In the genomic region with DNA sequence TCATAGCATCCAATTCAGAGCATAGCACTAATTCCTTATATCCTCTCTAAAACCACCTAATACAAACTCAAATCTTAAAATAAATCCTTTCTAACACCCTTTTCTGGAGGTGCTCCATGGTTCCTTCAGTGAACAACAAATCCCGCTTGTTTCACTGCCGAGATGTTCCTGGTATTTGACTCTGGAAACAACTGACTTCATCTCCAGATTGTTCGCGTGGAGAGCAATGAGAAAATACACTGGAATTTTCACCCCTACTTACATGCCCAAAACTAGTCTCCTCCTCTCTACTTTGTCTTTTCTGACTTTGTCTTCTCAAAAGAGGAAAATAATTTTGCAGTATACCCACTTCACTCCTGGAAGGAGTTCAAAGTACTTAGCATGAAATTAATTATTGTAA, we compare ENCODE assay signal across 13 cellular contexts.
DNase-seq lines count a peak whose midpoint lies in the region; ATAC-seq and TF ChIP-seq lines count a peak whose summit lies in the region.
"Had no signal": no experiment of that assay in that cellular context is flagged by ENCODE, and none has a peak within 500 bp of the region (broad histone marks: within the 10 kb centered on the region; RNA-seq: fewer than 3 reads in every experiment).

No MANE protein-coding gene starts in this region.

- H3K4me3 Mint-ChIP-seq in GM23338 = no peak overlapping the region

- no peaks in the 10 kb centered on the region for H3K36me3 Mint-ChIP-seq in GM23338 (ENCODE audit: low read depth)

- peak overlapping the region; percentile 97 for H3K27ac ChIP-seq in GM23338 (ENCODE audit: low read depth)
- no peak overlapping the region for H3K27ac ChIP-seq in RWPE1
- H3K27ac ChIP-seq: parathyroid adenoma had no signal

- H3K9ac ChIP-seq in iPS-15b (ENCODE audit: low read depth, low read length) (peak overlapping the region; percentile 10), skeletal muscle satellite cell (ENCODE audit: low read depth, low read length) (peak overlapping the region; percentile 45)
- H3K9ac ChIP-seq: BLaER1 treated with 17β-estradiol and CSF1 and Interleukin-3, amounts not matched to agents 10 nM and 100 nM; parathyroid adenoma had no signal

- DNase-seq in GM23338 (ENCODE audit: low spot score) = no peak
- DNase-seq in astrocyte of the hippocampus (ENCODE audit: low read depth, low spot score) = peak; percentile 42
- no peak for DNase-seq in stimulated activated naive CD8-positive, alpha-beta T cell treated with anti-CD3 and anti-CD28 coated beads, Interleukin-15, Interleukin-2, amounts not matched to agents 100 U/mL and 50 U/mL, for 24 hours
- DNase-seq in SHP77 treated with DMSO at 0.1 percent for 48 hours (lab: John Stamatoyannopoulos, UW) = no peak
- DNase-seq in RWPE1 (ENCODE audit: low spot score) = no peak
- DNase-seq: left ventricle myocardium superior had no signal

- H3K4me3 ChIP-seq in GM23338 (no peak overlapping the region), iPS-15b (ENCODE audit: low read depth, low read length) (no peak overlapping the region), skeletal muscle satellite cell (ENCODE audit: low read length) (no peak overlapping the region)
- H3K4me3 ChIP-seq: BLaER1 treated with 17β-estradiol and CSF1 and Interleukin-3, amounts not matched to agents 10 nM and 100 nM; Peyer's patch; testis had no signal

- H3K9me3 Mint-ChIP-seq in GM23338 = peaks cover 2% of the 10 kb centered on the region; the same call in 1 of the 3 replicates

- POLR2A ChIA-PET in RWPE1 (lab: Yijun Ruan, JAX; ENCODE audit: low non-redundant PET) = no interaction called here

- no peaks in the 10 kb centered on the region for H4K20me1 ChIP-seq in GM23338 (replicated peaks; ENCODE audit: insufficient read depth)
- H4K20me1 ChIP-seq: BLaER1 treated with 17β-estradiol and CSF1 and Interleukin-3, amounts not matched to agents 10 nM and 100 nM had no signal

- H3K4me2 ChIP-seq in GM23338 = no peak overlapping the region
- peak overlapping the region; percentile 43 for H3K4me2 ChIP-seq in skeletal muscle satellite cell (ENCODE audit: low read length)
- H3K4me2 ChIP-seq: BLaER1 treated with 17β-estradiol and CSF1 and Interleukin-3, amounts not matched to agents 10 nM and 100 nM had no signal

- H3K9me2 ChIP-seq in GM23338 (ENCODE audit: insufficient read depth) = no peaks in the 10 kb centered on the region

- H3K4me1 ChIP-seq in GM23338 (ENCODE audit: insufficient read depth) (peaks cover 14% of the 10 kb centered on the region), iPS-15b (ENCODE audit: control insufficient read depth, insufficient read depth, low read length) (peaks cover 32% of the 10 kb centered on the region), skeletal muscle satellite cell (ENCODE audit: control insufficient read depth, insufficient read depth, low read length) (peaks cover 5% of the 10 kb centered on the region)
- H3K4me1 ChIP-seq: BLaER1 treated with 17β-estradiol and CSF1 and Interleukin-3, amounts not matched to agents 10 nM and 100 nM; parathyroid adenoma; Peyer's patch; testis had no signal

- no peak for ATAC-seq in GM23338
- no peak for ATAC-seq in HG02981 (IDR thresholded peaks at IDR 0.05; ENCODE audit: unreplicated experiment)
- ATAC-seq in stimulated activated naive CD8-positive, alpha-beta T cell treated with anti-CD3 and anti-CD28 coated beads, Interleukin-15, Interleukin-2, amounts not matched to agents 100 U/mL and 50 U/mL, for 24 hours = no peak

- H3K27me3 Mint-ChIP-seq in GM23338 (ENCODE audit: insufficient read depth, low read depth, poor library complexity) = peaks cover 2% of the 10 kb centered on the region

- no peaks in the 10 kb centered on the region for H3K9me3 ChIP-seq in iPS-15b (ENCODE audit: control insufficient read depth, insufficient read depth, low read length)
- no peaks in the 10 kb centered on the region for H3K9me3 ChIP-seq in skeletal muscle satellite cell (replicated peaks; ENCODE audit: low read length)
- H3K9me3 ChIP-seq: BLaER1 treated with 17β-estradiol and CSF1 and Interleukin-3, amounts not matched to agents 10 nM and 100 nM; Peyer's patch; testis had no signal

- H3K79me2 ChIP-seq in GM23338 (replicated peaks; ENCODE audit: insufficient read depth) = no peaks in the 10 kb centered on the region
- H3K79me2 ChIP-seq: parathyroid adenoma had no signal

- no peaks in the 10 kb centered on the region for H3K27me3 ChIP-seq in GM23338 (ENCODE audit: insufficient read depth)
- no peaks in the 10 kb centered on the region for H3K27me3 ChIP-seq in iPS-15b (ENCODE audit: control insufficient read depth, insufficient read depth, low read length)
- H3K27me3 ChIP-seq in skeletal muscle satellite cell (ENCODE audit: control insufficient read depth, insufficient read depth, low read length) = peaks cover 36% of the 10 kb centered on the region
- H3K27me3 ChIP-seq: Peyer's patch, testis had no signal

- TF ChIP-seq CTCF in GM23338 (conservative IDR thresholded peaks at IDR 0.05; ENCODE audit: low read depth in 2 of 2) (no peak), RWPE1 (conservative IDR thresholded peaks at IDR 0.05; ENCODE audit: low read depth) (no peak)

- H3K36me3 ChIP-seq in GM23338 (ENCODE audit: insufficient read depth) = no peaks in the 10 kb centered on the region
- H3K36me3 ChIP-seq in iPS-15b (ENCODE audit: control insufficient read depth, insufficient read depth, low read length) = no peaks in the 10 kb centered on the region
- no peaks in the 10 kb centered on the region for H3K36me3 ChIP-seq in skeletal muscle satellite cell (ENCODE audit: insufficient read depth, low read length)
- H3K36me3 ChIP-seq: BLaER1 treated with 17β-estradiol and CSF1 and Interleukin-3, amounts not matched to agents 10 nM and 100 nM; Peyer's patch had no signal

- no peak overlapping the region for H2AFZ ChIP-seq in GM23338

- peaks cover 44% of the 10 kb centered on the region for H3K4me1 Mint-ChIP-seq in GM23338

- peak overlapping the region; percentile 93 for H3K27ac Mint-ChIP-seq in GM23338

- CTCF ChIA-PET in RWPE1 (lab: Yijun Ruan, JAX) = no interaction called here

- no peaks in the 10 kb centered on the region for H3F3A ChIP-seq in GM23338 (replicated peaks; ENCODE audit: low read depth)

TF ChIP-seq in GM23338, 12 proteins besides CTCF, POLR2A, EP300 and RAD21 (continues in another document):
- TF ChIP-seq NANOG (IDR thresholded peaks at IDR 0.05; ENCODE audit: borderline replicate concordance) (no peak), EZH2 (IDR thresholded peaks at IDR 0.05; ENCODE audit: low read depth, unreplicated experiment) (no peak), POLR2AphosphoS5 (IDR thresholded peaks at IDR 0.05; ENCODE audit: low read depth) (no peak), ZNF331 (CRISPR knock-in tag; IDR thresholded peaks at IDR 0.05; ENCODE audit: low read depth) (no peak)
- TF ChIP-seq, protein P1, sequence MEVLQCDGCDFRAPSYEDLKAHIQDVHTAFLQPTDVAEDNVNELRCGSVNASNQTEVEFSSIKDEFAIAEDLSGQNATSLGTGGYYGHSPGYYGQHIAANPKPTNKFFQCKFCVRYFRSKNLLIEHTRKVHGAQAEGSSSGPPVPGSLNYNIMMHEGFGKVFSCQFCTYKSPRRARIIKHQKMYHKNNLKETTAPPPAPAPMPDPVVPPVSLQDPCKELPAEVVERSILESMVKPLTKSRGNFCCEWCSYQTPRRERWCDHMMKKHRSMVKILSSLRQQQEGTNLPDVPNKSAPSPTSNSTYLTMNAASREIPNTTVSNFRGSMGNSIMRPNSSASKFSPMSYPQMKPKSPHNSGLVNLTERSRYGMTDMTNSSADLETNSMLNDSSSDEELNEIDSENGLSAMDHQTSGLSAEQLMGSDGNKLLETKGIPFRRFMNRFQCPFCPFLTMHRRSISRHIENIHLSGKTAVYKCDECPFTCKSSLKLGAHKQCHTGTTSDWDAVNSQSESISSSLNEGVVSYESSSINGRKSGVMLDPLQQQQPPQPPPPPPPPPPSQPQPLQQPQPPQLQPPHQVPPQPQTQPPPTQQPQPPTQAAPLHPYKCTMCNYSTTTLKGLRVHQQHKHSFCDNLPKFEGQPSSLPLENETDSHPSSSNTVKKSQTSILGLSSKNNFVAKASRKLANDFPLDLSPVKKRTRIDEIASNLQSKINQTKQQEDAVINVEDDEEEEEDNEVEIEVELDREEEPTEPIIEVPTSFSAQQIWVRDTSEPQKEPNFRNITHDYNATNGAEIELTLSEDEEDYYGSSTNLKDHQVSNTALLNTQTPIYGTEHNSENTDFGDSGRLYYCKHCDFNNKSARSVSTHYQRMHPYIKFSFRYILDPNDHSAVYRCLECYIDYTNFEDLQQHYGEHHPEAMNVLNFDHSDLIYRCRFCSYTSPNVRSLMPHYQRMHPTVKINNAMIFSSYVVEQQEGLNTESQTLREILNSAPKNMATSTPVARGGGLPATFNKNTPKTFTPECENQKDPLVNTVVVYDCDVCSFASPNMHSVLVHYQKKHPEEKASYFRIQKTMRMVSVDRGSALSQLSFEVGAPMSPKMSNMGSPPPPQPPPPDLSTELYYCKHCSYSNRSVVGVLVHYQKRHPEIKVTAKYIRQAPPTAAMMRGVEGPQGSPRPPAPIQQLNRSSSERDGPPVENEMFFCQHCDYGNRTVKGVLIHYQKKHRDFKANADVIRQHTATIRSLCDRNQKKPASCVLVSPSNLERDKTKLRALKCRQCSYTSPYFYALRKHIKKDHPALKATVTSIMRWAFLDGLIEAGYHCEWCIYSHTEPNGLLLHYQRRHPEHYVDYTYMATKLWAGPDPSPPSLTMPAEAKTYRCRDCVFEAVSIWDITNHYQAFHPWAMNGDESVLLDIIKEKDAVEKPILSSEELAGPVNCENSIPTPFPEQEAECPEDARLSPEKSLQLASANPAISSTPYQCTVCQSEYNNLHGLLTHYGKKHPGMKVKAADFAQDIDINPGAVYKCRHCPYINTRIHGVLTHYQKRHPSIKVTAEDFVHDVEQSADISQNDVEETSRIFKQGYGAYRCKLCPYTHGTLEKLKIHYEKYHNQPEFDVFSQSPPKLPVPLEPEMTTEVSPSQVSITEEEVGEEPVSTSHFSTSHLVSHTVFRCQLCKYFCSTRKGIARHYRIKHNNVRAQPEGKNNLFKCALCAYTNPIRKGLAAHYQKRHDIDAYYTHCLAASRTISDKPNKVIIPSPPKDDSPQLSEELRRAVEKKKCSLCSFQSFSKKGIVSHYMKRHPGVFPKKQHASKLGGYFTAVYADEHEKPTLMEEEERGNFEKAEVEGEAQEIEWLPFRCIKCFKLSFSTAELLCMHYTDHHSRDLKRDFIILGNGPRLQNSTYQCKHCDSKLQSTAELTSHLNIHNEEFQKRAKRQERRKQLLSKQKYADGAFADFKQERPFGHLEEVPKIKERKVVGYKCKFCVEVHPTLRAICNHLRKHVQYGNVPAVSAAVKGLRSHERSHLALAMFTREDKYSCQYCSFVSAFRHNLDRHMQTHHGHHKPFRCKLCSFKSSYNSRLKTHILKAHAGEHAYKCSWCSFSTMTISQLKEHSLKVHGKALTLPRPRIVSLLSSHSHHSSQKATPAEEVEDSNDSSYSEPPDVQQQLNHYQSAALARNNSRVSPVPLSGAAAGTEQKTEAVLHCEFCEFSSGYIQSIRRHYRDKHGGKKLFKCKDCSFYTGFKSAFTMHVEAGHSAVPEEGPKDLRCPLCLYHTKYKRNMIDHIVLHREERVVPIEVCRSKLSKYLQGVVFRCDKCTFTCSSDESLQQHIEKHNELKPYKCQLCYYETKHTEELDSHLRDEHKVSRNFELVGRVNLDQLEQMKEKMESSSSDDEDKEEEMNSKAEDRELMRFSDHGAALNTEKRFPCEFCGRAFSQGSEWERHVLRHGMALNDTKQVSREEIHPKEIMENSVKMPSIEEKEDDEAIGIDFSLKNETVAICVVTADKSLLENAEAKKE (CRISPR knock-in tag; IDR thresholded peaks at IDR 0.05) = no peak
